ENCODE assay signal across 22 cellular contexts in the genomic region with DNA sequence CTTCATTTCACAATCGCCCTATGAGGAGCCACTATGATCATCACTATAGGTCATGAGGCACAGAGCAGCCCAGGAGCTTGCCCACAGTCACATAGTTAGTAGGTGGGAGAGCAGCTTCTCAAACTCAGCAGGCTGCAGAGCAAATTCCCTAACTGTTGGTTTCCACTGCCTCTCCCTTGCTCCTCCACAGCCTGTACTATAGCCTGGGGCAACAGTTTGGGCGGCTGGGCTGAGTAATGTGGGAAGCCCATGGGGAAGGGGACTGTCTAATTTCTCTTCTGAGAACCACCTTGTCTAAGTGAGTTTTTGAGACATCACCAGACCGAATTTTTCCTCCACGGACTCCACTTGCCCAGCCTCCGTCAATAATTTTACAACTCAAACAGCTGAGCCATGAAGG.
A peak's percentile ranks its signal among the peaks of the same experiment; 100 is the strongest.
DNase-seq lines count a peak whose midpoint lies in the region; ATAC-seq and TF ChIP-seq lines count a peak whose summit lies in the region.
"Had no signal": no experiment of that assay in that cellular context is flagged by ENCODE, and none has a peak within 500 bp of the region (broad histone marks: within the 10 kb centered on the region; RNA-seq: fewer than 3 reads in every experiment).

No MANE protein-coding gene starts in this region.

- H4K20me1 ChIP-seq in GM23338 (replicated peaks; ENCODE audit: insufficient read depth): no peaks in the 10 kb centered on the region
- H4K20me1 ChIP-seq: BLaER1 treated with 17β-estradiol and CSF1 and Interleukin-3, amounts not matched to agents 10 nM and 100 nM had no signal

- no peak overlapping the region for H4K8ac ChIP-seq in trophoblast cell (ENCODE audit: low read depth, low read length)

- H3K4me3 ChIP-seq in GM23338 (no peak overlapping the region), trophoblast cell (ENCODE audit: low read depth, low read length) (no peak overlapping the region)
- H3K4me3 ChIP-seq: A549; BLaER1 treated with 17β-estradiol and CSF1 and Interleukin-3, amounts not matched to agents 10 nM and 100 nM had no signal

- no peaks in the 10 kb centered on the region for H3K79me1 ChIP-seq in trophoblast cell (ENCODE audit: low read length)

- H2AFZ ChIP-seq in GM23338: peak overlapping the region; percentile 7; the same call in 1 of the 2 replicates
- H2AFZ ChIP-seq in trophoblast cell (ENCODE audit: insufficient read depth, low read length, poor library complexity): no peak overlapping the region

- no peaks in the 10 kb centered on the region for H3K36me3 Mint-ChIP-seq in GM23338 (ENCODE audit: low read depth)
- H3K36me3 Mint-ChIP-seq in glutamatergic neuron (ENCODE audit: unreplicated experiment): peaks cover 4% of the 10 kb centered on the region
- H3K36me3 Mint-ChIP-seq: CD14-positive monocyte; CD8-positive, alpha-beta memory T cell had no signal

- no peak overlapping the region for H3K9ac ChIP-seq in trophoblast cell (ENCODE audit: low read length)
- H3K9ac ChIP-seq: BLaER1 treated with 17β-estradiol and CSF1 and Interleukin-3, amounts not matched to agents 10 nM and 100 nM had no signal

- H3K79me2 ChIP-seq in GM23338 (replicated peaks; ENCODE audit: insufficient read depth): no peaks in the 10 kb centered on the region
- no peaks in the 10 kb centered on the region for H3K79me2 ChIP-seq in trophoblast cell (ENCODE audit: control insufficient read depth, insufficient read depth, low read length, poor library complexity)

- no peaks in the 10 kb centered on the region for H3K9me3 ChIP-seq in trophoblast cell (ENCODE audit: insufficient read depth, low read depth, low read length)
- H3K9me3 ChIP-seq: A549; BE2C; BLaER1 treated with 17β-estradiol and CSF1 and Interleukin-3, amounts not matched to agents 10 nM and 100 nM had no signal

- H3K36me3 ChIP-seq in GM23338 (ENCODE audit: insufficient read depth) (no peaks in the 10 kb centered on the region), trophoblast cell (ENCODE audit: control insufficient read depth in 1 of 2, insufficient read depth in 2 of 2, low read length in 2 of 2) (no peaks in the 10 kb centered on the region)
- H3K36me3 ChIP-seq: BE2C; BLaER1 treated with 17β-estradiol and CSF1 and Interleukin-3, amounts not matched to agents 10 nM and 100 nM had no signal

- no peak overlapping the region for H3K4ac ChIP-seq in trophoblast cell (ENCODE audit: low read depth, low read length)

- H2BK120ac ChIP-seq in trophoblast cell (ENCODE audit: insufficient read depth, low read length, poor library complexity): no peak overlapping the region

- H3K27me3 ChIP-seq in GM23338 (ENCODE audit: insufficient read depth) (no peaks in the 10 kb centered on the region), trophoblast cell (ENCODE audit: insufficient read depth, low read length) (no peaks in the 10 kb centered on the region)
- H3K27me3 ChIP-seq: BE2C; BLaER1 treated with 17β-estradiol and CSF1 and Interleukin-3, amounts not matched to agents 10 nM and 100 nM had no signal

- no CpG with 5 or more reads among the region's 5 CpGs for WGBS in trophoblast cell (ENCODE audit: extremely low coverage, insufficient coverage, insufficient read length)

- H3K27ac Mint-ChIP-seq in GM23338 (no peak overlapping the region), glutamatergic neuron (ENCODE audit: unreplicated experiment) (no peak overlapping the region)
- H3K27ac Mint-ChIP-seq: CD14-positive monocyte; CD4-positive, alpha-beta T cell; CD8-positive, alpha-beta memory T cell; H9 had no signal

- no peak overlapping the region for H2BK12ac ChIP-seq in trophoblast cell (ENCODE audit: low read length)

- DNase-seq in NCI-H82 (lab: John Stamatoyannopoulos, UW): peak; percentile 47
- DNase-seq in NCI-H82 treated with DMSO at 0.1 percent for 48 hours (lab: John Stamatoyannopoulos, UW; ENCODE audit: unreplicated experiment): no peak
- DNase-seq in GM23338 (ENCODE audit: low spot score): no peak
- peak; percentile 43 for DNase-seq in glutamatergic neuron
- DNase-seq in trophoblast cell: peak; percentile 18 to 20
- DNase-seq in cerebellum (ENCODE audit: low spot score): no peak
- DNase-seq: 8988T; ACHN; AML-193; BE2C; CD4-positive, alpha-beta T cell; CD8-positive, alpha-beta memory T cell; DMS 273 treated with DMSO at 0.1 percent for 48 hours; DMS79; EL; GF-D8; H9 had no signal

- no peak overlapping the region for H3K23ac ChIP-seq in trophoblast cell (ENCODE audit: low read length)

- H3K27me3 Mint-ChIP-seq in GM23338 (ENCODE audit: insufficient read depth, low read depth, poor library complexity) (no peaks in the 10 kb centered on the region), glutamatergic neuron (ENCODE audit: unreplicated experiment) (peaks cover 6% of the 10 kb centered on the region)
- H3K27me3 Mint-ChIP-seq: CD4-positive, alpha-beta T cell; CD8-positive, alpha-beta memory T cell had no signal

- no peak overlapping the region for H3K14ac ChIP-seq in trophoblast cell (ENCODE audit: low read length)

- TF ChIP-seq CTCF in GM23338 (conservative IDR thresholded peaks at IDR 0.05; ENCODE audit: low read depth in 2 of 2): no peak
- no peak for TF ChIP-seq CTCF in glutamatergic neuron (IDR thresholded peaks at IDR 0.05; ENCODE audit: partially characterized antibody, unreplicated experiment)

- no peak overlapping the region for H3K4me2 ChIP-seq in GM23338
- no peak overlapping the region for H3K4me2 ChIP-seq in trophoblast cell (ENCODE audit: low read length)
- H3K4me2 ChIP-seq: A549; BLaER1 treated with 17β-estradiol and CSF1 and Interleukin-3, amounts not matched to agents 10 nM and 100 nM had no signal

- H3K4me3 Mint-ChIP-seq in GM23338 (no peak overlapping the region), glutamatergic neuron (ENCODE audit: unreplicated experiment) (no peak overlapping the region)
- H3K4me3 Mint-ChIP-seq: CD14-positive monocyte; CD4-positive, alpha-beta T cell; CD8-positive, alpha-beta memory T cell; H9 had no signal

- H2AK5ac ChIP-seq in trophoblast cell (ENCODE audit: low read length): no peak overlapping the region

- H3K9me2 ChIP-seq in GM23338 (ENCODE audit: insufficient read depth): no peaks in the 10 kb centered on the region

- no peaks in the 10 kb centered on the region for H3K4me1 ChIP-seq in GM23338 (ENCODE audit: insufficient read depth)
- H3K4me1 ChIP-seq in trophoblast cell (ENCODE audit: control insufficient read depth in 1 of 2, insufficient read depth in 2 of 2, low read length in 2 of 2): peaks cover 2 to 3% of the 10 kb centered on the region in 2 experiments
- H3K4me1 ChIP-seq: A549; BE2C; BLaER1 treated with 17β-estradiol and CSF1 and Interleukin-3, amounts not matched to agents 10 nM and 100 nM had no signal

- no peaks in the 10 kb centered on the region for H3K4me1 Mint-ChIP-seq in GM23338
- H3K4me1 Mint-ChIP-seq in glutamatergic neuron (ENCODE audit: low read depth, unreplicated experiment): peaks cover 26% of the 10 kb centered on the region
- H3K4me1 Mint-ChIP-seq: CD14-positive monocyte; CD8-positive, alpha-beta memory T cell; H9 had no signal

- H3K18ac ChIP-seq in trophoblast cell (ENCODE audit: low read length): no peak overlapping the region

- no peak for ATAC-seq in GM23338
- no peak for ATAC-seq in GM21825 (IDR thresholded peaks at IDR 0.05; ENCODE audit: unreplicated experiment)
- ATAC-seq: A549, HCT116 had no signal

- H4K12ac ChIP-seq in trophoblast cell (ENCODE audit: low read depth, low read length): no peak overlapping the region

- H3K27ac ChIP-seq in GM23338 (ENCODE audit: low read depth) (no peak overlapping the region), trophoblast cell (ENCODE audit: low read depth, low read length) (no peak overlapping the region)
- H3K27ac ChIP-seq: A549; BLaER1 treated with 17β-estradiol and CSF1 and Interleukin-3, amounts not matched to agents 10 nM and 100 nM had no signal

- H2BK5ac ChIP-seq in trophoblast cell (ENCODE audit: low read depth, low read length, poor library complexity): no peak overlapping the region

- H4K91ac ChIP-seq in trophoblast cell (ENCODE audit: low read depth, low read length): no peak overlapping the region

- H3K9me3 Mint-ChIP-seq in GM23338 (no peaks in the 10 kb centered on the region), glutamatergic neuron (ENCODE audit: unreplicated experiment) (peaks cover 3% of the 10 kb centered on the region)
- H3K9me3 Mint-ChIP-seq: H9 had no signal

- H3F3A ChIP-seq in GM23338 (replicated peaks; ENCODE audit: low read depth): no peaks in the 10 kb centered on the region

TF ChIP-seq in GM23338, 12 proteins besides CTCF, POLR2A, EP300 and RAD21 (continues in another document):
- TF ChIP-seq JUNB (IDR thresholded peaks at IDR 0.05; ENCODE audit: unreplicated experiment): no peak
- TF ChIP-seq REST (IDR thresholded peaks at IDR 0.05; ENCODE audit: unreplicated experiment): no peak
- no peak for TF ChIP-seq STAT1 (IDR thresholded peaks at IDR 0.05; ENCODE audit: unreplicated experiment)
- TF ChIP-seq CREB1 (CRISPR knock-in tag; IDR thresholded peaks at IDR 0.05; ENCODE audit: low read depth): no peak
- TF ChIP-seq ZNF114 (CRISPR knock-in tag; IDR thresholded peaks at IDR 0.05): no peak
- no peak for TF ChIP-seq EZH2 (IDR thresholded peaks at IDR 0.05; ENCODE audit: low read depth, unreplicated experiment)

Comparison
In these comparisons a context has a peak if more than half of its experiments do, and no peak if none do; other contexts are left out.
1. DNase-seq: peak in NCI-H82 (single experiment), glutamatergic neuron (single experiment) and trophoblast cell (2 of 2); none in NCI-H82 treated with DMSO at 0.1 percent for 48 hours (single experiment), GM23338 (single experiment) and cerebellum (single experiment).